In the genomic region with DNA sequence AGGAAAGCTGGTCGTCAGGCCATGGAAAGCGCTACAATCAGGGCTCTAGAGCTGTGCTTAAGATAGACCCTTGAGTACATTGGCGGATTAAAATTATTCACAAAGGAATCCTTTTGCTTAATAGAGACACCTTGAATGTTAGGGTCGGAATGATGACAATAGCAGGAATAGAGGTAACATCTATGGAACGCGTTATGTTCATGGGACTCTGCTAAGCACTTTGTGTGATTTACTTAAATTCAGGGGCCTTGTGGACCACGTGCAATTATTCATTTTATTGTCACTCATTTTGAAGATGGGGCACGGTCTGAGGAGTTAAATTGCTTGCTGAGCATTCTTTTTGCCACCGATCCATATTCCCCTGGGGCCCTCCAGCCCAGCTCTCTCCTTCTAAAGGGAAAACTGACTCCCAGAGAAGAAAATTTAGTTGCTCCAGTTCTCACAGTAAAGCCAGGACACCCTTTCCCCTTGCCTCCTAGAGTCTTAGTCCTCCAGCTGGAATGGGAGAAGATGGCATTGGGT, we compare ENCODE assay signal across 8 cellular contexts. TPM values are rescaled to one million over a fixed set of nuclear protein-coding genes. Genes with fewer than 3 reads are reported as not detected.
DNase-seq lines count a peak whose midpoint lies in the region; ATAC-seq, FAIRE-seq and TF ChIP-seq lines count a peak whose summit lies in the region.

No MANE protein-coding gene starts in this region.

- in situ Hi-C loops in astrocyte of the cerebellum (cut with HindIII; ENCODE audit: low sequenced_read_pairs) = no loop called here

- no peak for TF ChIP-seq CTCF in astrocyte of the cerebellum (IDR thresholded peaks at IDR 0.05; ENCODE audit: low read depth, low read length, missing control alignments)

- H3K27ac ChIP-seq in mesodermal cell (ENCODE audit: low read depth, low read length, severe bottlenecking) = peak overlapping the region; percentile 48

- peaks cover 15% of the 10 kb centered on the region for H3K4me1 ChIP-seq in mesodermal cell (ENCODE audit: control insufficient read depth, insufficient read depth, low read length, poor library complexity, severe bottlenecking)

- DNase-seq in stimulated activated CD8-positive, alpha-beta memory T cell treated with anti-CD3 and anti-CD28 coated beads, Interleukin-15, amount 100 ng/mL, for 1 hour (ENCODE audit: low read depth) = peak; percentile 1
- no peak for DNase-seq in stimulated activated CD8-positive, alpha-beta memory T cell treated with anti-CD3 and anti-CD28 coated beads, Interleukin-4, amount 100 ng/mL, for 48 hours
- DNase-seq in astrocyte of the cerebellum (ENCODE audit: low read depth) (no peak), HuH-7.5 (ENCODE audit: low spot score) (no peak), putamen (ENCODE audit: low spot score) (no peak), HTR-8/SVneo (ENCODE audit: insufficient read length, low spot score) (no peak)

- whole genome bisulfite sequencing in mesodermal cell (ENCODE audit: insufficient coverage in 2 of 2), 2 experiments = 29 to 33% methylated on average over 6 to 8 of the region's 9 CpGs

- peak overlapping the region; percentile 96 for H3K4me3 ChIP-seq in astrocyte of the cerebellum (ENCODE audit: low read depth, low read length)
- H3K4me3 ChIP-seq in mesodermal cell (ENCODE audit: extremely low read depth, insufficient read depth, low read length, poor library complexity, severe bottlenecking) = peak overlapping the region; percentile 86

- H3K36me3 ChIP-seq in mesodermal cell (ENCODE audit: control insufficient read depth, insufficient read depth, low read length) = peaks cover 27% of the 10 kb centered on the region

- no peak for ATAC-seq in esophagus mucosa

- FAIRE-seq in HTR-8/SVneo (lab: Jason Lieb, UNC) = no peak

- H3K9me3 ChIP-seq in mesodermal cell (ENCODE audit: control insufficient read depth, low read length) = peaks cover 4% of the 10 kb centered on the region

RNA-seq across cellular contexts. Expression of a gene that starts 0.9 kb away (rescaled TPM):
- 51.1 TPM for polyA plus RNA-seq in mesodermal cell (2013, experiment 1 of 2)
- polyA plus RNA-seq in mesodermal cell (2013, experiment 2 of 2) = 50.0 TPM
- 57.7 TPM for total RNA-seq in esophagus mucosa

RNA-seq across cellular contexts. Expression of a gene that starts 50.9 kb away (rescaled TPM):
- 1.2 TPM for polyA plus RNA-seq in mesodermal cell (2013, experiment 1 of 2)
- polyA plus RNA-seq in mesodermal cell (2013, experiment 2 of 2) = 1.4 TPM
- not detected for total RNA-seq in esophagus mucosa
